20 cellular contexts compared by ENCODE assay signal in the genomic region with DNA sequence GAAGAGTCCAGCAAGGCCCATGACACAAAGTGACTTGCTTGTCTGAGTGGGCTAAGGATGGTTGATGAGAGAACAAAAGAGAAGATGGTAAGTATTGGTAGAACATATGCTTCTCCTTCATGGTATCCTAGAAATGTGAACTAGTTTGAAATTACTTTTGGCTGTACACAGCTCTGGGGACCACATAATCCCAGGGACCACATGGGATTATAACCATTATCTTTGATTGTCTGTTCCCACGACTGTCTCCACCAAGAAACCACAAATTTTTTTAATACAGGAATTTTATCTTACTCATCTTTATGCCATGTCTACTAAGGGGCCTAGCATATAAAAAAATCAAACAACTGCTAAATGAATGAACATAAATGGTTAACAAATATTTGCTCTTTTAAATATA.
"Had no signal": no experiment of that assay in that cellular context is flagged by ENCODE, and none has a peak within 500 bp of the region (broad histone marks: within the 10 kb centered on the region; RNA-seq: fewer than 3 reads in every experiment).

No MANE protein-coding gene starts in this region.

- DNase-seq: Karpas-422, KG1, NCI-H1105, NCI-H1436, NCI-H187, NCI-H2029, NCI-H2081 treated with DMSO at 0.1 percent for 48 hours, NCI-H2171, NCI-H226, NCI-H446, NCI-H510A, NCI-H524 treated with DMSO at 0.1 percent for 48 hours, NCI-H69, NCI-H774, Right ventricle myocardium superior, RPMI8226, SIG-M5 had no signal

- H3K4me3 ChIP-seq: SJSA1, SK-N-MC had no signal

- H3K27ac ChIP-seq: SJSA1, SK-N-MC had no signal

- H3K9me3 ChIP-seq: SJSA1 had no signal

- H3K36me3 ChIP-seq: SJSA1 had no signal

- FAIRE-seq: RCC 7860 had no signal

- H3K27me3 ChIP-seq: SJSA1 had no signal
